8 cellular contexts compared by ENCODE assay signal in the genomic region with DNA sequence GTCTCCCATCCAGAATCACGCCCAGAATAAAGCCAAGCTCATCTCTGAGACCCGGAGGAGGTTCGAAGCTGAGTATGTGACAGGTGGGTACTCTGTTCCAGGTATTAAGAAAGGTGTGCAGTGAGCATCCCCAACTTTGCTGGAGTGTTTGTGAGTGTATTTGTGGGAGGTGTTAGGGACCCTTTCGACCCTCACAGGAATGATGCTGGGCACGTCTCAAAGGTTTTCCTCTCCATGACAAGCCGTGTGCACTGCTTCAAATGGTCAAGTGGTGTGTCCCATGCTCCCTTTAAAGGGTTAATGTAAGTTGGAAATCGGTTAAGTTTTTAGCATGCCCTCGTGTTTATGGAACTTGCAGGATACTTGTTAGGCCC. TPM values are rescaled to one million over a fixed set of nuclear protein-coding genes. Genes with fewer than 3 reads are reported as not detected.
DNase-seq lines count a peak whose midpoint lies in the region; ATAC-seq and TF ChIP-seq lines count a peak whose summit lies in the region.

No MANE protein-coding gene starts in this region.

- H3K27me3 ChIP-seq in SJCRH30 (no peaks in the 10 kb centered on the region), fibroblast of lung (ENCODE audit: control insufficient read depth, insufficient read depth, low read length) (no peaks in the 10 kb centered on the region), psoas muscle (ENCODE audit: insufficient read depth in 3 of 3, low read length in 2 of 3) (no peaks in the 10 kb centered on the region)

- DNase-seq in GM12864 (ENCODE audit: low read depth): no peak
- DNase-seq in SJCRH30: no peak
- DNase-seq in fibroblast of lung (ENCODE audit: low read depth in 2 of 2): no peak
- no peak for DNase-seq in psoas muscle
- DNase-seq in left lobe of liver (ENCODE audit: low spot score): no peak

- peak overlapping the region; percentile 45 for H2AFZ ChIP-seq in fibroblast of lung (ENCODE audit: low read length)

- TF ChIP-seq CTCF in GM12864 (IDR thresholded peaks at IDR 0.05; ENCODE audit: low read depth, low read length, missing control alignments) (no peak), fibroblast of lung (conservative IDR thresholded peaks at IDR 0.05 in 1 of 2, IDR thresholded peaks at IDR 0.05 in 1 of 2; ENCODE audit: low read depth in 1 of 2, low read length in 2 of 2) (no peak), psoas muscle (IDR thresholded peaks at IDR 0.05) (no peak)

- peak overlapping the region; percentile 86 for H3K9ac ChIP-seq in fibroblast of lung (ENCODE audit: insufficient read depth, low read length)

- H3K36me3 ChIP-seq in SJCRH30 (peaks cover 11% of the 10 kb centered on the region), fibroblast of lung (ENCODE audit: control insufficient read depth, insufficient read depth, low read length) (no peaks in the 10 kb centered on the region), psoas muscle (ENCODE audit: insufficient read depth in 1 of 2, low read depth in 1 of 2) (no peaks in the 10 kb centered on the region)

- 0 to 30% (median 2%) methylated on average over 8 of the region's 8 CpGs for WGBS in psoas muscle, 3 donors

- H3K4me3 ChIP-seq in GM12864 (ENCODE audit: low read depth, low read length): peak overlapping the region; percentile 82
- peak overlapping the region; percentile 95 for H3K4me3 ChIP-seq in SJCRH30
- H3K4me3 ChIP-seq in fibroblast of lung (replicated peaks in 1 of 4; ENCODE audit: control extremely low read depth in 1 of 4, insufficient read depth in 1 of 4, low read depth in 3 of 4, low read length in 4 of 4): peak overlapping the region; percentile 74 to 85 (median 82)
- H3K4me3 ChIP-seq in psoas muscle: peak overlapping the region; percentile 79

- H3K4me2 ChIP-seq in fibroblast of lung (ENCODE audit: extremely low read depth, insufficient read depth, low read length): peak overlapping the region; percentile 82

- H3K27ac ChIP-seq in SJCRH30 (peak overlapping the region; percentile 86), fibroblast of lung (ENCODE audit: insufficient read depth, low read length) (peak overlapping the region; percentile 66), psoas muscle (peak overlapping the region; percentile 74)

- ATAC-seq in psoas muscle (no peak), HG02973 (IDR thresholded peaks at IDR 0.05; ENCODE audit: unreplicated experiment) (no peak), GM21360 (IDR thresholded peaks at IDR 0.05; ENCODE audit: unreplicated experiment) (no peak), left lobe of liver (no peak), HG02884 (IDR thresholded peaks at IDR 0.05; ENCODE audit: unreplicated experiment) (no peak)

- intact Hi-C loops in psoas muscle (cut with DNase I): no loop called here

- no peaks in the 10 kb centered on the region for H4K20me1 ChIP-seq in fibroblast of lung (ENCODE audit: control insufficient read depth, extremely low read depth, insufficient read depth, low read length)

- H3K4me1 ChIP-seq in SJCRH30: no peaks in the 10 kb centered on the region
- no peaks in the 10 kb centered on the region for H3K4me1 ChIP-seq in fibroblast of lung (ENCODE audit: control insufficient read depth, extremely low read depth, insufficient read depth, low read length)
- no peaks in the 10 kb centered on the region for H3K4me1 ChIP-seq in psoas muscle

- H3K79me2 ChIP-seq in fibroblast of lung (ENCODE audit: control insufficient read depth, insufficient read depth, low read length): peaks cover 17% of the 10 kb centered on the region

- H3K9me3 ChIP-seq in SJCRH30 (replicated peaks): no peaks in the 10 kb centered on the region
- H3K9me3 ChIP-seq in fibroblast of lung (ENCODE audit: control insufficient read depth, insufficient read depth, low read depth, low read length): no peaks in the 10 kb centered on the region
- no peaks in the 10 kb centered on the region for H3K9me3 ChIP-seq in psoas muscle

RNA-seq across cellular contexts. Expression of a gene that starts 0.4 kb away (rescaled TPM):
- 14.0 and 17.0 TPM in 2 replicates for total RNA-seq in SJCRH30 (2014; rRNA removed; shearing (Covaris generic))
- total RNA-seq in fibroblast of lung: 10.8 and 16.0 TPM in 2 replicates
- 22.6 and 30.2 TPM in 2 replicates for polyA plus RNA-seq in fibroblast of lung
- 10.0 and 11.9 TPM in 2 replicates for polyA plus RNA-seq in fibroblast of lung (2012)
- 2.4 and 11.7 TPM in 2 replicates for polyA minus RNA-seq in fibroblast of lung (ENCODE audit: low replicate concordance)
- total RNA-seq in psoas muscle: 1 to 10 TPM; 2.2 to 3.5 (median 3.3) TPM
- 1 to 10 TPM; 1.2 to 2.3 (median 1.6) TPM for polyA plus RNA-seq in psoas muscle
- 4.2 TPM for total RNA-seq in left lobe of liver

RNA-seq across cellular contexts. Expression of a gene that starts 0.8 kb away (rescaled TPM):
- 44.4 and 53.8 TPM in 2 replicates for total RNA-seq in SJCRH30 (2014; rRNA removed; shearing (Covaris generic))
- total RNA-seq in fibroblast of lung: 6.4 and 7.3 TPM in 2 replicates
- 1.5 and 3.1 TPM in 2 replicates for polyA plus RNA-seq in fibroblast of lung
- polyA plus RNA-seq in fibroblast of lung (2012): 0.96 and 1.6 TPM in 2 replicates
- 0.16 and 0.19 TPM in 2 replicates for polyA minus RNA-seq in fibroblast of lung (ENCODE audit: low replicate concordance)
- total RNA-seq in psoas muscle: under 1 TPM; 0.11 to 0.32 (median 0.19) TPM
- polyA plus RNA-seq in psoas muscle: under 1 TPM; 0.11 to 0.40 (median 0.20) TPM
- total RNA-seq in left lobe of liver: 0.13 TPM
